Comparison of ENCODE assay signal across 8 cellular contexts in the genomic region with DNA sequence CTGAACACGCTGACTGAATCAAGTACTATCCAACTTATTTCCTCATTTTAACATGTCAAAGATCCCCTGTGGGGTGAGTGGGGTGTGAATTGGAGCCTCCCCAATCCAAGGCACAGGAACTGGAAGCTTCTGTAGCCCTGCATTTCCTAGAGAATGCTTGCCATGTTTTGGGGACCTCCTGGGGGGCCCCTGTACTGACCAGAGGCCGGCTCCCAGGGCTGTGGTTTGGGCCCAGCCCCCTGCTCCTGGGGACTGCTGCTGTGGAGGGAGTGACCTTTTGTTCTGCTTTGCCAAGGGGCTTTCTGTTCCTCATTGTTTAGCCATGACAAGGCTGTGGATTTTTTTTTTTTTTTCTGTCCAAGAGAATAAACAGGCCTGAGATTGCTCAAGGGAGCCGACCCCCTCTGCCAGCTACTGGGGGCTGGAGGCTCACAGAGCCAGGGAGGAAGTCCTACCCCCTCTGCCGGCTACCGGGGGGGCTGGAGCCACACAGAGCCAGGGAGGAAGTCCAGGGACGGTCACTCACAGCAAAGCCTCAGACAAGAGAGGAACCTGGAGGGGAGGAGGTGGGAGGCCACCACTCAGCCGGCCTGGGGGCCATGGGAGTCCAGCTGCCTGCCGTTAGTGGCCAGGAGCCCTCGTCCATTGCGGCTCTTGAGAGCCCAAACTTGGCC. TPM values are rescaled to one million over a fixed set of nuclear protein-coding genes. Genes with fewer than 3 reads are reported as not detected.
DNase-seq lines count a peak whose midpoint lies in the region; FAIRE-seq and TF ChIP-seq lines count a peak whose summit lies in the region.

No MANE protein-coding gene starts in this region.

- peaks cover 0 to 2% (median 0%) of the 10 kb centered on the region in 3 donors for H3K27me3 Mint-ChIP-seq in CD14-positive monocyte (ENCODE audit: low read depth in 3 of 3)

- H3K36me3 ChIP-seq in NT2/D1 (ENCODE audit: insufficient read depth, insufficient read length, low read length): no peaks in the 10 kb centered on the region

- peak; percentile 46 for TF ChIP-seq CTCF in CD14-positive monocyte (IDR thresholded peaks at IDR 0.05)

- peak overlapping the region; percentile 83 to 94 for H3K4me3 Mint-ChIP-seq in CD14-positive monocyte

- FAIRE-seq in endometrium (lab: Jason Lieb, UNC): peak; percentile 23

- intact Hi-C loops in CD14-positive monocyte (cut with micrococcal nuclease): loop anchor here in 1 of 2 donors (1.0 to 5.0 kb wide), 4 partner anchors 10 to 447 kb away; a partner anchor contains a TSS

- DNase-seq in CD14-positive monocyte (ENCODE audit: low spot score) (peak; percentile 96), NT2/D1 (ENCODE audit: low read depth, low spot score) (no peak), mucosa of gallbladder (ENCODE audit: low spot score) (peak; percentile 77), ureter (ENCODE audit: low spot score) (peak; percentile 75), NCI-H187 (lab: John Stamatoyannopoulos, UW) (no peak), NCI-H526 (lab: John Stamatoyannopoulos, UW) (no peak), DMS53 (lab: John Stamatoyannopoulos, UW) (no peak)

- peak overlapping the region; percentile 98 to 100 (median 99) for H3K27ac Mint-ChIP-seq in CD14-positive monocyte

- H3K4me1 ChIP-seq in NT2/D1 (ENCODE audit: insufficient read depth, insufficient read length): peaks cover 36% of the 10 kb centered on the region

- H3K9me3 ChIP-seq in NT2/D1 (ENCODE audit: insufficient read depth, low read length): peaks cover 20% of the 10 kb centered on the region; the same call in 1 of the 2 replicates

- H3K4me3 ChIP-seq in NT2/D1 (ENCODE audit: insufficient read length, low read depth): no peak overlapping the region

- peaks cover 0 to 2% (median 0%) of the 10 kb centered on the region in 7 donors for H3K9me3 Mint-ChIP-seq in CD14-positive monocyte

- H3K36me3 Mint-ChIP-seq in CD14-positive monocyte: peaks cover 80 to 84% of the 10 kb centered on the region in 2 donors

- no peaks in the 10 kb centered on the region for H3K27me3 ChIP-seq in NT2/D1 (ENCODE audit: insufficient read depth, insufficient read length)

- peak overlapping the region; percentile 29 for H3K9ac ChIP-seq in NT2/D1 (ENCODE audit: insufficient read length, low read depth)

- H3K4me1 Mint-ChIP-seq in CD14-positive monocyte: peaks cover 98% of the 10 kb centered on the region

RNA-seq across cellular contexts. Expression of a gene that starts 17.4 kb away (rescaled TPM):
- polyA plus RNA-seq in CD14-positive monocyte: 100 to 1,000 TPM; 436 to 761 TPM
- total RNA-seq in mucosa of gallbladder: 50.4 TPM
- 28.0 TPM for total RNA-seq in ureter

RNA-seq across cellular contexts. Expression of a gene that starts 45.7 kb away (rescaled TPM):
- 1 to 10 TPM; 3.6 to 5.1 TPM for polyA plus RNA-seq in CD14-positive monocyte
- 69.0 TPM for total RNA-seq in mucosa of gallbladder
- total RNA-seq in ureter: 98.5 TPM

Comparison
In these comparisons a context has a peak if more than half of its experiments do, and no peak if none do; other contexts are left out.
1. DNase-seq: peak in CD14-positive monocyte (single experiment), mucosa of gallbladder (single experiment) and ureter (single experiment); none in NT2/D1 (single experiment), NCI-H187 (0 of 2), NCI-H526 (0 of 2) and DMS53 (single experiment).